In genomic region chr1:198175418-198176170, GRCh38 we compare ENCODE assay signal across 8 cellular contexts. TPM values are rescaled to one million over a fixed set of nuclear protein-coding genes. Genes with fewer than 3 reads are reported as not detected.
A peak's percentile ranks its signal among the peaks of the same experiment; 100 is the strongest.
DNase-seq lines count a peak whose midpoint lies in the region; ATAC-seq, FAIRE-seq and TF ChIP-seq lines count a peak whose summit lies in the region.

No MANE protein-coding gene starts in this region.

- no peaks in the 10 kb centered on the region for H3K9me3 Mint-ChIP-seq in activated naive CD4-positive, alpha-beta T cell treated with anti-CD3 and anti-CD28 coated beads, Interleukin-2, amount 50 U/mL, for 72 hours
- no peaks in the 10 kb centered on the region for H3K9me3 Mint-ChIP-seq in glutamatergic neuron (ENCODE audit: unreplicated experiment)

- no peak for TF ChIP-seq POLR2A in suprapubic skin (IDR thresholded peaks at IDR 0.05)

- no peaks in the 10 kb centered on the region for H3K27me3 ChIP-seq in pancreas
- H3K27me3 ChIP-seq in suprapubic skin, result no peaks in the 10 kb centered on the region

- no peak overlapping the region for H3K4me3 Mint-ChIP-seq in glutamatergic neuron (ENCODE audit: unreplicated experiment)

- DNase-seq in activated naive CD4-positive, alpha-beta T cell treated with anti-CD3 and anti-CD28 coated beads, Interleukin-2, amount 50 U/mL, for 72 hours (ENCODE audit: low spot score in 2 of 2), result no peak
- no peak for DNase-seq in pancreas
- DNase-seq in HPDE6-E6E7 (ENCODE audit: extremely low spot score), result no peak
- no peak for DNase-seq in inferior parietal cortex (ENCODE audit: extremely low spot score)
- no peak for DNase-seq in glutamatergic neuron
- no peak for DNase-seq in suprapubic skin (ENCODE audit: low spot score in 2 of 2)

- intact Hi-C loops in pancreas (cut with DNase I), result no loop called here

- H3K4me3 ChIP-seq in pancreas, result no peak overlapping the region
- H3K4me3 ChIP-seq in suprapubic skin, result no peak overlapping the region

- WGBS in pancreas, 2 donors, result 44 to 50% methylated on average over 5 of the region's 5 CpGs
- WGBS in suprapubic skin, result 51% methylated on average over 5 of the region's 5 CpGs

- H3K36me3 ChIP-seq in pancreas (no peaks in the 10 kb centered on the region), suprapubic skin (no peaks in the 10 kb centered on the region)

- no peak for FAIRE-seq in pancreas (lab: Jason Lieb, UNC)

- peaks cover 12 to 43% (median 41%) of the 10 kb centered on the region in 3 donors for H3K4me1 ChIP-seq in pancreas
- peaks cover 39% of the 10 kb centered on the region for H3K4me1 ChIP-seq in suprapubic skin

- no peak for TF ChIP-seq EP300 in suprapubic skin (IDR thresholded peaks at IDR 0.05)

- H3K27ac ChIP-seq in pancreas (no peak overlapping the region), suprapubic skin (no peak overlapping the region)

- TF ChIP-seq CTCF in pancreas (IDR thresholded peaks at IDR 0.05) (no peak), glutamatergic neuron (IDR thresholded peaks at IDR 0.05; ENCODE audit: partially characterized antibody, unreplicated experiment) (no peak), suprapubic skin (IDR thresholded peaks at IDR 0.05) (no peak)

- peak overlapping the region; percentile 89 to 90 for H3K27ac Mint-ChIP-seq in activated naive CD4-positive, alpha-beta T cell treated with anti-CD3 and anti-CD28 coated beads, Interleukin-2, amount 50 U/mL, for 72 hours
- no peak overlapping the region for H3K27ac Mint-ChIP-seq in glutamatergic neuron (ENCODE audit: unreplicated experiment)

- peak; percentile 91 for ATAC-seq in GM19395 (IDR thresholded peaks at IDR 0.05; ENCODE audit: unreplicated experiment)
- peak; percentile 66 for ATAC-seq in HG03039 (IDR thresholded peaks at IDR 0.05; ENCODE audit: unreplicated experiment)
- peak; percentile 77 to 88 for ATAC-seq in activated naive CD4-positive, alpha-beta T cell treated with anti-CD3 and anti-CD28 coated beads, Interleukin-2, amount 50 U/mL, for 72 hours
- peak in 3 of 4 donors; percentile 40 to 67 (median 62) for ATAC-seq in pancreas

- H3K27me3 Mint-ChIP-seq in glutamatergic neuron (ENCODE audit: unreplicated experiment), result peaks cover 1% of the 10 kb centered on the region

- peaks cover 33% of the 10 kb centered on the region for H3K4me1 Mint-ChIP-seq in glutamatergic neuron (ENCODE audit: low read depth, unreplicated experiment)

- no peaks in the 10 kb centered on the region for H3K36me3 Mint-ChIP-seq in activated naive CD4-positive, alpha-beta T cell treated with anti-CD3 and anti-CD28 coated beads, Interleukin-2, amount 50 U/mL, for 72 hours
- H3K36me3 Mint-ChIP-seq in glutamatergic neuron (ENCODE audit: unreplicated experiment), result no peaks in the 10 kb centered on the region

- no peaks in the 10 kb centered on the region for H3K9me3 ChIP-seq in pancreas
- H3K9me3 ChIP-seq in suprapubic skin, result no peaks in the 10 kb centered on the region

RNA-seq across cellular contexts. Expression of gene NEK7, which starts 18.8 kb away (rescaled TPM):
- 10 to 100 TPM; 45.5 to 60.1 TPM for total RNA-seq in activated naive CD4-positive, alpha-beta T cell treated with anti-CD3 and anti-CD28 coated beads, Interleukin-2, amount 50 U/mL, for 72 hours
- total RNA-seq in pancreas, result 10 to 100 TPM; 20.3 to 36.3 (median 23.0) TPM
- 10 to 100 TPM in 1 of 2 donors, 1 to 10 TPM in 1; 8.0 to 13.4 TPM for polyA plus RNA-seq in pancreas
- total RNA-seq in glutamatergic neuron (ENCODE audit: unreplicated experiment), result 11.5 TPM
- 10 to 100 TPM; 45.7 to 75.7 (median 53.5) TPM for total RNA-seq in suprapubic skin
